In genomic region chr12:49750994-49751393, GRCh38 we compare ENCODE assay signal across 14 cellular contexts.
A peak's percentile ranks its signal among the peaks of the same experiment; 100 is the strongest.
DNase-seq lines count a peak whose midpoint lies in the region; ATAC-seq and TF ChIP-seq lines count a peak whose summit lies in the region.
"Had no signal": no experiment of that assay in that cellular context is flagged by ENCODE, and none has a peak within 500 bp of the region (broad histone marks: within the 10 kb centered on the region; RNA-seq: fewer than 3 reads in every experiment).

No MANE protein-coding gene starts in this region.

- no peaks in the 10 kb centered on the region for H3K27me3 Mint-ChIP-seq in activated naive CD4-positive, alpha-beta T cell treated with anti-CD3 and anti-CD28 coated beads, Interleukin-2, amount 10 ng/mL, durations not matched to agents 7 days and 5 days

- DNase-seq in activated naive CD4-positive, alpha-beta T cell treated with anti-CD3 and anti-CD28 coated beads, Interleukin-2, amount 10 ng/mL, durations not matched to agents 7 days and 5 days = no peak
- no peak for DNase-seq in activated naive CD4-positive, alpha-beta T cell treated with anti-CD3 and anti-CD28 coated beads, Interleukin-2, amount 50 U/mL, for 16 hours
- DNase-seq in RWPE2 (ENCODE audit: low spot score) (no peak), hepatic stellate cell (ENCODE audit: low spot score) (no peak)
- no peak for DNase-seq in effector memory CD4-positive, alpha-beta T cell
- DNase-seq in stimulated activated effector memory CD8-positive, alpha-beta T cell treated with anti-CD3 and anti-CD28 coated beads, Interleukin-12 subunit alpha, Interleukin-12 subunit beta, amount 100 ng/mL, for 72 hours (ENCODE audit: low spot score in 2 of 2) = no peak
- DNase-seq: activated effector memory CD4-positive, alpha-beta T cell treated with Interleukin-2 at 50 U/mL for 16 hours; left cardiac atrium; NCI-H1105; NCI-H446 had no signal

- H3K9me3 ChIP-seq in RWPE2 (ENCODE audit: severe bottlenecking) = no peaks in the 10 kb centered on the region
- no peaks in the 10 kb centered on the region for H3K9me3 ChIP-seq in effector memory CD4-positive, alpha-beta T cell (ENCODE audit: control insufficient read depth, low read length)

- no peak overlapping the region for H3K4me3 Mint-ChIP-seq in activated naive CD4-positive, alpha-beta T cell treated with anti-CD3 and anti-CD28 coated beads, Interleukin-2, amount 10 ng/mL, durations not matched to agents 7 days and 5 days
- H3K4me3 Mint-ChIP-seq in stimulated activated effector memory CD8-positive, alpha-beta T cell treated with anti-CD3 and anti-CD28 coated beads, Interleukin-12 subunit alpha, Interleukin-12 subunit beta, amount 100 ng/mL, for 72 hours = peak overlapping the region; percentile 53

- CTCF ChIA-PET in activated naive CD4-positive, alpha-beta T cell treated with anti-CD3 and anti-CD28 coated beads, Interleukin-2, amount 10 ng/mL, durations not matched to agents 7 days and 5 days (lab: Charles Lee) = no interaction called here

- ATAC-seq in RWPE2 (ENCODE audit: low read depth) (no peak), GM18870 (IDR thresholded peaks at IDR 0.05; ENCODE audit: unreplicated experiment) (no peak), HG02981 (IDR thresholded peaks at IDR 0.05; ENCODE audit: unreplicated experiment) (no peak)
- no peak for ATAC-seq in stimulated activated effector memory CD8-positive, alpha-beta T cell treated with anti-CD3 and anti-CD28 coated beads, Interleukin-12 subunit alpha, Interleukin-12 subunit beta, amount 100 ng/mL, for 72 hours

- no peak overlapping the region for H3K4me3 ChIP-seq in RWPE2 (ENCODE audit: severe bottlenecking)
- no peak overlapping the region for H3K4me3 ChIP-seq in effector memory CD4-positive, alpha-beta T cell (ENCODE audit: insufficient read depth, low read depth, low read length, poor library complexity, severe bottlenecking)
- H3K4me3 ChIP-seq: coronary artery had no signal

- no peaks in the 10 kb centered on the region for H3K9me3 Mint-ChIP-seq in activated naive CD4-positive, alpha-beta T cell treated with anti-CD3 and anti-CD28 coated beads, Interleukin-2, amount 10 ng/mL, durations not matched to agents 7 days and 5 days
- no peaks in the 10 kb centered on the region for H3K9me3 Mint-ChIP-seq in stimulated activated effector memory CD8-positive, alpha-beta T cell treated with anti-CD3 and anti-CD28 coated beads, Interleukin-12 subunit alpha, Interleukin-12 subunit beta, amount 100 ng/mL, for 72 hours

- H3K4me1 ChIP-seq in RWPE2 (ENCODE audit: insufficient read depth, poor library complexity, severe bottlenecking) = peaks cover 33% of the 10 kb centered on the region
- peaks cover 45% of the 10 kb centered on the region for H3K4me1 ChIP-seq in effector memory CD4-positive, alpha-beta T cell (ENCODE audit: control insufficient read depth, insufficient read depth, low read length, poor library complexity, severe bottlenecking)

- peaks cover 89% of the 10 kb centered on the region for H3K36me3 ChIP-seq in RWPE2 (ENCODE audit: low read depth)
- peaks cover 38% of the 10 kb centered on the region for H3K36me3 ChIP-seq in effector memory CD4-positive, alpha-beta T cell (ENCODE audit: control insufficient read depth, insufficient read depth, low read length)

- peaks cover 65% of the 10 kb centered on the region for H3K36me3 Mint-ChIP-seq in activated naive CD4-positive, alpha-beta T cell treated with anti-CD3 and anti-CD28 coated beads, Interleukin-2, amount 10 ng/mL, durations not matched to agents 7 days and 5 days
- H3K36me3 Mint-ChIP-seq in stimulated activated effector memory CD8-positive, alpha-beta T cell treated with anti-CD3 and anti-CD28 coated beads, Interleukin-12 subunit alpha, Interleukin-12 subunit beta, amount 100 ng/mL, for 72 hours = peaks cover 98% of the 10 kb centered on the region

- H3K27me3 ChIP-seq in RWPE2 (ENCODE audit: insufficient read depth, poor library complexity, severe bottlenecking) = no peaks in the 10 kb centered on the region
- no peaks in the 10 kb centered on the region for H3K27me3 ChIP-seq in effector memory CD4-positive, alpha-beta T cell (replicated peaks; ENCODE audit: control insufficient read depth, insufficient read depth, low read length, poor library complexity, severe bottlenecking)
- H3K27me3 ChIP-seq: foreskin keratinocyte had no signal

- H3K27ac Mint-ChIP-seq in activated naive CD4-positive, alpha-beta T cell treated with anti-CD3 and anti-CD28 coated beads, Interleukin-2, amount 10 ng/mL, durations not matched to agents 7 days and 5 days = peak overlapping the region; percentile 78
- peak overlapping the region; percentile 90 for H3K27ac Mint-ChIP-seq in stimulated activated effector memory CD8-positive, alpha-beta T cell treated with anti-CD3 and anti-CD28 coated beads, Interleukin-12 subunit alpha, Interleukin-12 subunit beta, amount 100 ng/mL, for 72 hours

- TF ChIP-seq CTCF in RWPE2 (IDR thresholded peaks at IDR 0.05; ENCODE audit: poor library complexity, severe bottlenecking) = no peak

- H3K27ac ChIP-seq in RWPE2 (ENCODE audit: poor library complexity, severe bottlenecking) = peak overlapping the region; percentile 21
- H3K27ac ChIP-seq in effector memory CD4-positive, alpha-beta T cell (ENCODE audit: insufficient read depth, low read length, poor library complexity, severe bottlenecking) = peak overlapping the region; percentile 42
- H3K27ac ChIP-seq: coronary artery had no signal

- peaks cover 66% of the 10 kb centered on the region for H3K4me1 Mint-ChIP-seq in activated naive CD4-positive, alpha-beta T cell treated with anti-CD3 and anti-CD28 coated beads, Interleukin-2, amount 10 ng/mL, durations not matched to agents 7 days and 5 days
- H3K4me1 Mint-ChIP-seq in stimulated activated effector memory CD8-positive, alpha-beta T cell treated with anti-CD3 and anti-CD28 coated beads, Interleukin-12 subunit alpha, Interleukin-12 subunit beta, amount 100 ng/mL, for 72 hours = peaks cover 70% of the 10 kb centered on the region
